ENCODE assay signal across 8 cellular contexts in the genomic region with DNA sequence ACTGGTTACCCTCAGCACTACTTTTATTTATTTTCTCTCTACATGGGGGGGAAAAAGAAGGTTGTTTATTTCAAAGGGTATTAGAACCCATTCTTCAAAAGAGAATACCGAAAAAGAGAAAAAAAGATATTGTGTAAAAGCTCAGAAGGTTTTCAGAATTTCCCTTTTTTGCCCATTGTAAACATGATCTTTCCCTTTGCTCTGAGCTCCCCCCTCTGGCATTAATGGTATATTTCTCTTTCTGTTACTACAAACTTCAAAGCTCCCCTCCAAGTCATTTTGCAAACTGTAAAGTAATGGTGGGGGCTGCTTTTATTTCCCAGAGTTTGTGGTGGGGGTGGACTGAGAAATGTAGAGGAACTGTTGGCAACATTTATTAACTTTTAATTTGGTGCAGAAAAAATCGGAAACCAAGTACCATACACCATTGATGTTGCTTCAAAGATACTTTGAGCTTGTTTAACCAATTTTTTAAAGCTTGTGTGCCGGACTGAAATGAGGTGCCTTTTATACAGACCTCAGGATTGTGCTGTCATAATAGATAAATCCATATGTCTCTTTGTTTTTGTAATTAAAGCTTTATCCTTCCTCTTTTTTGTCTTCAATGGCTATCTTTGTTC.
A peak's percentile ranks its signal among the peaks of the same experiment; 100 is the strongest.
DNase-seq lines count a peak whose midpoint lies in the region; ATAC-seq, FAIRE-seq and TF ChIP-seq lines count a peak whose summit lies in the region.

No MANE protein-coding gene starts in this region.

- DNase-seq in natural killer cell, result no peak
- no peak for DNase-seq in natural killer cell treated with Interleukin-12 subunit alpha and Interleukin-12 subunit beta and Interleukin-15 and Interleukin-18, amount 100 ng/mL, for 72 hours (ENCODE audit: low spot score)
- peak; percentile 55 for DNase-seq in NCI-H2227 treated with DMSO at 0.1 percent for 48 hours (lab: John Stamatoyannopoulos, UW)
- DNase-seq in dedifferentiated amniotic fluid mesenchymal stem cell (ENCODE audit: extremely low spot score), result peak; percentile 77
- DNase-seq in pancreas, result no peak

- no peak overlapping the region for H3K27ac ChIP-seq in pancreas

- TF ChIP-seq CTCF in natural killer cell (IDR thresholded peaks at IDR 0.05), result peak; percentile 65
- peak in 1 of 4 donors; percentile 25 for TF ChIP-seq CTCF in pancreas (IDR thresholded peaks at IDR 0.05)

- H3K9me3 ChIP-seq in pancreas, result no peaks in the 10 kb centered on the region

- no peaks in the 10 kb centered on the region for H3K36me3 ChIP-seq in pancreas

- intact Hi-C loops in natural killer cell (cut with micrococcal nuclease), result loop anchor here (2.0 to 10.0 kb wide), 3 partner anchors 724 to 1116 kb away; no protein-coding TSS in a partner anchor
- intact Hi-C loops in pancreas (cut with DNase I), result no loop called here

- H3K4me3 Mint-ChIP-seq in natural killer cell, result no peak overlapping the region
- no peak overlapping the region for H3K4me3 Mint-ChIP-seq in natural killer cell treated with Interleukin-12 subunit alpha and Interleukin-12 subunit beta and Interleukin-15 and Interleukin-18, amount 100 ng/mL, for 72 hours

- H3K9me3 Mint-ChIP-seq in natural killer cell, result no peaks in the 10 kb centered on the region
- no peaks in the 10 kb centered on the region for H3K9me3 Mint-ChIP-seq in natural killer cell treated with Interleukin-12 subunit alpha and Interleukin-12 subunit beta and Interleukin-15 and Interleukin-18, amount 100 ng/mL, for 72 hours

- peak overlapping the region; percentile 6 to 18 for H3K27ac Mint-ChIP-seq in natural killer cell
- H3K27ac Mint-ChIP-seq in natural killer cell treated with Interleukin-12 subunit alpha and Interleukin-12 subunit beta and Interleukin-15 and Interleukin-18, amount 100 ng/mL, for 72 hours, result no peak overlapping the region

- ATAC-seq in natural killer cell (peak in 2 of 3 donors; percentile 62 to 66), pancreas (peak in 3 of 4 donors; percentile 61 to 65 (median 64)), HG03196 (IDR thresholded peaks at IDR 0.05; ENCODE audit: unreplicated experiment) (no peak), GM21381 (IDR thresholded peaks at IDR 0.05; ENCODE audit: unreplicated experiment) (no peak), GM19023 (IDR thresholded peaks at IDR 0.05; ENCODE audit: unreplicated experiment) (no peak)
- ATAC-seq in natural killer cell treated with Interleukin-12 subunit alpha and Interleukin-12 subunit beta and Interleukin-15 and Interleukin-18, amount 100 ng/mL, for 72 hours, result no peak

- peaks cover 14 to 24% of the 10 kb centered on the region in 2 donors for H3K4me1 Mint-ChIP-seq in natural killer cell
- H3K4me1 Mint-ChIP-seq in natural killer cell treated with Interleukin-12 subunit alpha and Interleukin-12 subunit beta and Interleukin-15 and Interleukin-18, amount 100 ng/mL, for 72 hours (ENCODE audit: low read depth in 2 of 2), result peaks cover 8 to 15% of the 10 kb centered on the region in 2 donors

- H3K4me1 ChIP-seq in pancreas, result peaks cover 0 to 6% (median 0%) of the 10 kb centered on the region in 3 donors

- WGBS in pancreas, 2 donors, result 48 to 61% methylated on average over 3 of the region's 3 CpGs

- H3K27me3 Mint-ChIP-seq in natural killer cell (ENCODE audit: low read depth in 2 of 2), result no peaks in the 10 kb centered on the region
- no peaks in the 10 kb centered on the region for H3K27me3 Mint-ChIP-seq in natural killer cell treated with Interleukin-12 subunit alpha and Interleukin-12 subunit beta and Interleukin-15 and Interleukin-18, amount 100 ng/mL, for 72 hours

- no peaks in the 10 kb centered on the region for H3K27me3 ChIP-seq in pancreas

- FAIRE-seq in pancreas (lab: Jason Lieb, UNC), result no peak

- H3K36me3 Mint-ChIP-seq in natural killer cell, result no peaks in the 10 kb centered on the region
- no peaks in the 10 kb centered on the region for H3K36me3 Mint-ChIP-seq in natural killer cell treated with Interleukin-12 subunit alpha and Interleukin-12 subunit beta and Interleukin-15 and Interleukin-18, amount 100 ng/mL, for 72 hours

- no peak overlapping the region for H3K4me3 ChIP-seq in pancreas

Comparison
In these comparisons a context has a peak if more than half of its experiments do, and no peak if none do; other contexts are left out.
1. ATAC-seq: peak in natural killer cell (2 of 3) and pancreas (3 of 4); none in natural killer cell treated with Interleukin-12 subunit alpha and Interleukin-12 subunit beta and Interleukin-15 and Interleukin-18, amount 100 ng/mL, for 72 hours (0 of 2), HG03196 (single experiment), GM21381 (single experiment) and GM19023 (single experiment).
2. H3K27ac Mint-ChIP-seq: peak in natural killer cell (2 of 2); none in natural killer cell treated with Interleukin-12 subunit alpha and Interleukin-12 subunit beta and Interleukin-15 and Interleukin-18, amount 100 ng/mL, for 72 hours (0 of 2).
3. DNase-seq: peak in NCI-H2227 treated with DMSO at 0.1 percent for 48 hours (single experiment) and dedifferentiated amniotic fluid mesenchymal stem cell (single experiment); none in natural killer cell (single experiment), natural killer cell treated with Interleukin-12 subunit alpha and Interleukin-12 subunit beta and Interleukin-15 and Interleukin-18, amount 100 ng/mL, for 72 hours (single experiment) and pancreas (0 of 6).